ENCODE assay signal across 8 cellular contexts in genomic region chr3:114213669-114214541, GRCh38. TPM values are rescaled to one million over a fixed set of nuclear protein-coding genes. Genes with fewer than 3 reads are reported as not detected.
DNase-seq lines count a peak whose midpoint lies in the region; ATAC-seq and TF ChIP-seq lines count a peak whose summit lies in the region.

No MANE protein-coding gene starts in this region.

- no peak overlapping the region for H2BK15ac ChIP-seq in mesendoderm (replicated peaks; ENCODE audit: low read depth)

- H3K4me3 ChIP-seq in mesendoderm (ENCODE audit: low read length): no peak overlapping the region

- 100% methylated on average over 2 of the region's 18 CpGs for WGBS in mesendoderm (ENCODE audit: extremely low coverage, insufficient coverage, low lambda C conversion rate)

- H4K5ac ChIP-seq in mesendoderm (ENCODE audit: low read length): no peak overlapping the region

- H3K36me3 ChIP-seq in mesendoderm (ENCODE audit: control insufficient read depth, insufficient read depth, low read length): no peaks in the 10 kb centered on the region

- H3K56ac ChIP-seq in mesendoderm (ENCODE audit: low read length): peak overlapping the region; percentile 61

- peak overlapping the region; percentile 17 for H3K27ac ChIP-seq in mesendoderm (ENCODE audit: low read depth, low read length)

- H3K9ac ChIP-seq in mesendoderm (ENCODE audit: low read length): no peak overlapping the region

- H2BK5ac ChIP-seq in mesendoderm (ENCODE audit: low read length): peak overlapping the region; percentile 47

- no peaks in the 10 kb centered on the region for H3K27me3 ChIP-seq in mesendoderm (ENCODE audit: insufficient read depth, low read length, poor library complexity)

- H2AK5ac ChIP-seq in mesendoderm (ENCODE audit: low read length): no peak overlapping the region

- H2BK120ac ChIP-seq in mesendoderm (ENCODE audit: low read depth, low read length): no peak overlapping the region

- H3K23ac ChIP-seq in mesendoderm (ENCODE audit: low read length): no peak overlapping the region

- peak overlapping the region; percentile 78 for H3K4ac ChIP-seq in mesendoderm (ENCODE audit: low read depth, low read length)

- DNase-seq in DMS79 treated with DMSO at 0.1 percent for 48 hours (lab: John Stamatoyannopoulos, UW) (peak; percentile 39), GM20000 (ENCODE audit: low spot score) (peak; percentile 73), T-helper 9 cell (peak; percentile 55), brain pericyte (ENCODE audit: low read depth, low spot score) (peak; percentile 87), mesendoderm (peak; percentile 80), NCI-H1694 treated with DMSO at 0.1 percent for 48 hours (lab: John Stamatoyannopoulos, UW) (no peak)
- DNase-seq in stimulated activated CD8-positive, alpha-beta memory T cell treated with anti-CD3 and anti-CD28 coated beads, Interleukin-7, amount 100 ng/mL, for 4 hours (ENCODE audit: low read depth in 2 of 2): peak; percentile 71 to 77

- H3K79me1 ChIP-seq in mesendoderm (ENCODE audit: low read length): no peaks in the 10 kb centered on the region

- no peaks in the 10 kb centered on the region for H3K79me2 ChIP-seq in mesendoderm (ENCODE audit: control insufficient read depth, insufficient read depth, low read length)

- peak overlapping the region; percentile 11 for H3K18ac ChIP-seq in mesendoderm (ENCODE audit: low read length)

- no peak for TF ChIP-seq CTCF in GM20000 (IDR thresholded peaks at IDR 0.05; ENCODE audit: extremely low read depth, missing control alignments)

- H3K4me2 ChIP-seq in mesendoderm (ENCODE audit: low read length): no peak overlapping the region

- peaks cover 15% of the 10 kb centered on the region for H3K4me1 ChIP-seq in mesendoderm (ENCODE audit: control insufficient read depth, low read depth, low read length)

- ATAC-seq in HG03575 (IDR thresholded peaks at IDR 0.05; ENCODE audit: extremely low read depth, insufficient number of reproducible peaks, low FRiP score, unreplicated experiment): peak; percentile 75

- no peak overlapping the region for H4K8ac ChIP-seq in mesendoderm (ENCODE audit: low read depth, low read length)

RNA-seq across cellular contexts. Expression of gene ZNF80, which starts 23.5 kb away (rescaled TPM):
- not detected for polyA plus RNA-seq in mesendoderm (2013, experiment 1 of 2)
- not detected for polyA plus RNA-seq in mesendoderm (2013, experiment 2 of 2)

RNA-seq across cellular contexts. Expression of gene DRD3, which starts 35.1 kb away (rescaled TPM):
- 0.01 TPM for polyA plus RNA-seq in mesendoderm (2013, experiment 1 of 2)
- polyA plus RNA-seq in mesendoderm (2013, experiment 2 of 2): not detected
